ENCODE assay signal across 15 cellular contexts in genomic region chr13:78593652-78594494, GRCh38. TPM values are rescaled to one million over a fixed set of nuclear protein-coding genes. Genes with fewer than 3 reads are reported as not detected.
DNase-seq lines count a peak whose midpoint lies in the region; ATAC-seq lines count a peak whose summit lies in the region.
"Had no signal": no experiment of that assay in that cellular context is flagged by ENCODE, and none has a peak within 500 bp of the region (broad histone marks: within the 10 kb centered on the region; RNA-seq: fewer than 3 reads in every experiment).

No MANE protein-coding gene starts in this region.

- peak; percentile 44 for DNase-seq in NCI-H2107 treated with DMSO at 0.1 percent for 48 hours (lab: John Stamatoyannopoulos, UW; ENCODE audit: unreplicated experiment)
- DNase-seq in NCI-H2107 (lab: John Stamatoyannopoulos, UW): no peak
- peak; percentile 51 for DNase-seq in H7
- peak; percentile 82 for DNase-seq in NCI-H69 (lab: John Stamatoyannopoulos, UW)
- DNase-seq in left kidney (ENCODE audit: low read depth, low spot score): peak; percentile 40
- no peak for DNase-seq in anterior cingulate cortex (lab: John Stamatoyannopoulos, UW)
- DNase-seq in medulla oblongata (ENCODE audit: extremely low spot score): no peak
- DNase-seq: ACHN, DND-41, esophagus squamous epithelium, upper lobe of right lung had no signal

- peak overlapping the region; percentile 15; the same call in 1 of the 2 replicates for H3K4me3 ChIP-seq in H7 (ENCODE audit: insufficient read depth, low read depth, low read length)
- H3K4me3 ChIP-seq: esophagus squamous epithelium, GM12878, upper lobe of right lung had no signal

- peaks cover 97% of the 10 kb centered on the region for H3K27me3 ChIP-seq in H7 (ENCODE audit: control insufficient read depth, insufficient read depth, low read length)

- no peak for ATAC-seq in HG03135 (IDR thresholded peaks at IDR 0.05; ENCODE audit: unreplicated experiment)
- ATAC-seq: activated naive CD4-positive, alpha-beta T cell treated with anti-CD3 and anti-CD28 coated beads, Interleukin-2, amount 50 U/mL, for 72 hours; GM12878; upper lobe of right lung had no signal

- H3K36me3 ChIP-seq in H7 (replicated peaks; ENCODE audit: control insufficient read depth, insufficient read depth, low read length): no peaks in the 10 kb centered on the region
- H3K36me3 ChIP-seq: esophagus squamous epithelium, upper lobe of right lung had no signal

RNA-seq across cellular contexts. Expression of gene POU4F1, which starts 9.5 kb away (rescaled TPM):
- total RNA-seq in H7 (2014; rRNA removed; shearing (Covaris generic)): 0.03 TPM in 1 of 2 replicates, not detected in the other
- total RNA-seq: esophagus squamous epithelium, mesothelial cell of epicardium, upper lobe of right lung had no signal

Comparison
In these comparisons a context has a peak if more than half of its experiments do, and no peak if none do; other contexts are left out.
1. DNase-seq: peak in NCI-H2107 treated with DMSO at 0.1 percent for 48 hours (single experiment), H7 (single experiment), NCI-H69 (single experiment) and left kidney (single experiment); none in NCI-H2107 (single experiment), anterior cingulate cortex (0 of 58) and medulla oblongata (single experiment).